8 cellular contexts compared by ENCODE assay signal in genomic region chr12:57008113-57008687, GRCh38. TPM values are rescaled to one million over a fixed set of nuclear protein-coding genes. Genes with fewer than 3 reads are reported as not detected.
DNase-seq lines count a peak whose midpoint lies in the region; ATAC-seq and TF ChIP-seq lines count a peak whose summit lies in the region.

No MANE protein-coding gene starts in this region.

- no peaks in the 10 kb centered on the region for H3K27me3 ChIP-seq in NT2/D1 (ENCODE audit: insufficient read depth, insufficient read length)
- H3K27me3 ChIP-seq in brain microvascular endothelial cell (replicated peaks): peaks cover 3% of the 10 kb centered on the region
- H3K27me3 ChIP-seq in right lobe of liver: no peaks in the 10 kb centered on the region
- no peaks in the 10 kb centered on the region for H3K27me3 ChIP-seq in effector memory CD4-positive, alpha-beta T cell (replicated peaks; ENCODE audit: control insufficient read depth, insufficient read depth, low read length, poor library complexity, severe bottlenecking)

- intact Hi-C loops in right lobe of liver (cut with DNase I): no loop called here

- no peak overlapping the region for H3K27ac ChIP-seq in brain microvascular endothelial cell
- H3K27ac ChIP-seq in right lobe of liver: no peak overlapping the region
- no peak overlapping the region for H3K27ac ChIP-seq in effector memory CD4-positive, alpha-beta T cell (ENCODE audit: insufficient read depth, low read length, poor library complexity, severe bottlenecking)

- 0% methylated on average over 1 of the region's 1 CpG for WGBS in right lobe of liver (ENCODE audit: insufficient coverage, low coverage, low lambda C conversion rate, missing lambda C conversion rate)

- H3K36me3 ChIP-seq in NT2/D1 (ENCODE audit: insufficient read depth, insufficient read length, low read length) (peaks cover 19% of the 10 kb centered on the region), brain microvascular endothelial cell (replicated peaks) (peaks cover 10% of the 10 kb centered on the region), right lobe of liver (peaks cover 0 to 15% (median 6%) of the 10 kb centered on the region in 4 donors)
- peaks cover 9% of the 10 kb centered on the region for H3K36me3 ChIP-seq in effector memory CD4-positive, alpha-beta T cell (ENCODE audit: control insufficient read depth, insufficient read depth, low read length)

- in situ Hi-C loops in brain microvascular endothelial cell (cut with HindIII; ENCODE audit: low pct_ligation_motif_present, low sequenced_read_pairs): no loop called here

- peak; percentile 39 to 65 (median 49) for ATAC-seq in right lobe of liver
- no peak for ATAC-seq in HG03135 (IDR thresholded peaks at IDR 0.05; ENCODE audit: unreplicated experiment)
- ATAC-seq in HG03442 (IDR thresholded peaks at IDR 0.05; ENCODE audit: unreplicated experiment): no peak

- H3K4me1 ChIP-seq in NT2/D1 (ENCODE audit: insufficient read depth, insufficient read length) (no peaks in the 10 kb centered on the region), right lobe of liver (peaks cover 0 to 22% (median 7%) of the 10 kb centered on the region in 4 donors)
- H3K4me1 ChIP-seq in effector memory CD4-positive, alpha-beta T cell (ENCODE audit: control insufficient read depth, insufficient read depth, low read length, poor library complexity, severe bottlenecking): peaks cover 17% of the 10 kb centered on the region

- DNase-seq in DMS53 (lab: John Stamatoyannopoulos, UW) (peak; percentile 89), HS-5 (ENCODE audit: low read depth) (peak; percentile 40), NT2/D1 (ENCODE audit: low read depth, low spot score) (peak; percentile 22), brain microvascular endothelial cell (peak; percentile 50), right lobe of liver (no peak)
- no peak for DNase-seq in effector memory CD4-positive, alpha-beta T cell

- H3K4me3 ChIP-seq in NT2/D1 (ENCODE audit: insufficient read length, low read depth) (no peak overlapping the region), brain microvascular endothelial cell (ENCODE audit: low read depth, low read length) (no peak overlapping the region), right lobe of liver (no peak overlapping the region)
- no peak overlapping the region for H3K4me3 ChIP-seq in effector memory CD4-positive, alpha-beta T cell (ENCODE audit: insufficient read depth, low read depth, low read length, poor library complexity, severe bottlenecking)

- TF ChIP-seq CTCF in brain microvascular endothelial cell (IDR thresholded peaks at IDR 0.05; ENCODE audit: low read depth, low read length, missing control alignments) (peak; percentile 62), right lobe of liver (IDR thresholded peaks at IDR 0.05) (peak; percentile 61 to 73 (median 66))

- no peak for TF ChIP-seq POLR2A in right lobe of liver (IDR thresholded peaks at IDR 0.05)

- no peak overlapping the region for H3K9ac ChIP-seq in NT2/D1 (ENCODE audit: insufficient read length, low read depth)

- H3K9me3 ChIP-seq in NT2/D1 (ENCODE audit: insufficient read depth, low read length) (peaks cover 5% of the 10 kb centered on the region; the same call in 1 of the 2 replicates), right lobe of liver (no peaks in the 10 kb centered on the region)
- no peaks in the 10 kb centered on the region for H3K9me3 ChIP-seq in effector memory CD4-positive, alpha-beta T cell (ENCODE audit: control insufficient read depth, low read length)

RNA-seq across cellular contexts. Expression of gene ZBTB39, which starts 1.9 kb away (rescaled TPM):
- 1 to 10 TPM; 1.8 to 3.7 (median 3.3) TPM for total RNA-seq in right lobe of liver

RNA-seq across cellular contexts. Expression of gene TAC3, which starts 8.1 kb away (rescaled TPM):
- not detected for total RNA-seq in right lobe of liver

RNA-seq across cellular contexts. Expression of gene MYO1A, which starts 41.7 kb away (rescaled TPM):
- total RNA-seq in right lobe of liver: 1 to 10 TPM in 1 of 6 experiments, under 1 TPM in 4, not detected in 1; 0.27 to 1.9 (median 0.68) TPM

RNA-seq across cellular contexts. Expression of gene RDH16, which starts 50.8 kb away (rescaled TPM):
- total RNA-seq in right lobe of liver: 100 to 1,000 TPM in 4 of 6 experiments, 10 to 100 TPM in 2; 84.6 to 481 (median 147) TPM

Comparison
In these comparisons a context has a peak if more than half of its experiments do, and no peak if none do; other contexts are left out.
1. DNase-seq: peak in DMS53 (single experiment), HS-5 (single experiment), NT2/D1 (single experiment) and brain microvascular endothelial cell (single experiment); none in right lobe of liver (0 of 3) and effector memory CD4-positive, alpha-beta T cell (0 of 3).
2. ATAC-seq: peak in right lobe of liver (4 of 4); none in HG03135 (single experiment) and HG03442 (single experiment).